In genomic region chr17:80286638-80286960, GRCh38 we compare ENCODE assay signal across 25 cellular contexts.
"Had no signal": no experiment of that assay in that cellular context is flagged by ENCODE, and none has a peak within 500 bp of the region (broad histone marks: within the 10 kb centered on the region; RNA-seq: fewer than 3 reads in every experiment).

No MANE protein-coding gene starts in this region.

- H3K4me1 ChIP-seq: body of pancreas, colonic mucosa, left ventricle myocardium inferior, transverse colon had no signal

- H3K36me3 ChIP-seq: cardiac muscle cell had no signal

- H3K27me3 ChIP-seq: adrenal gland, body of pancreas, cardiac muscle cell, colonic mucosa, testis, transverse colon had no signal

- ATAC-seq: activated CD8-positive, alpha-beta memory T cell treated with anti-CD3 and anti-CD28 coated beads, Interleukin-2, amount 10 ng/mL, durations not matched to agents 7 days and 5 days; body of pancreas had no signal

- H3K27ac Mint-ChIP-seq: activated CD8-positive, alpha-beta memory T cell treated with anti-CD3 and anti-CD28 coated beads, Interleukin-2, amount 10 ng/mL, durations not matched to agents 7 days and 5 days; activated naive CD4-positive, alpha-beta T cell treated with anti-CD3 and anti-CD28 coated beads for 36 hours; activated naive CD8-positive, alpha-beta T cell treated with anti-CD3 and anti-CD28 coated beads for 36 hours had no signal

- H3K27me3 Mint-ChIP-seq: activated CD4-positive, alpha-beta memory T cell treated with anti-CD3 and anti-CD28 coated beads, Interleukin-2, amount 10 ng/mL, durations not matched to agents 7 days and 5 days; activated CD4-positive, alpha-beta T cell treated with anti-CD3 and anti-CD28 coated beads, Interleukin-2, amount 10 ng/mL, durations not matched to agents 24 days and 14 days; activated CD8-positive, alpha-beta memory T cell treated with anti-CD3 and anti-CD28 coated beads, Interleukin-2, amount 10 ng/mL, durations not matched to agents 7 days and 5 days; activated naive CD8-positive, alpha-beta T cell treated with anti-CD3 and anti-CD28 coated beads for 36 hours had no signal

- FAIRE-seq: frontal cortex had no signal

- H3K9me3 ChIP-seq: adrenal gland, body of pancreas, colonic mucosa, left ventricle myocardium inferior, testis, transverse colon had no signal

- H3K4me3 Mint-ChIP-seq: activated CD4-positive, alpha-beta memory T cell treated with anti-CD3 and anti-CD28 coated beads, Interleukin-2, amount 10 ng/mL, durations not matched to agents 7 days and 5 days; activated CD4-positive, alpha-beta T cell treated with anti-CD3 and anti-CD28 coated beads, Interleukin-2, amount 10 ng/mL, durations not matched to agents 24 days and 14 days; activated CD8-positive, alpha-beta memory T cell treated with anti-CD3 and anti-CD28 coated beads, Interleukin-2, amount 10 ng/mL, durations not matched to agents 7 days and 5 days; activated naive CD4-positive, alpha-beta T cell treated with anti-CD3 and anti-CD28 coated beads for 36 hours; activated naive CD8-positive, alpha-beta T cell treated with anti-CD3 and anti-CD28 coated beads for 36 hours; neural crest cell had no signal

- H3K4me3 ChIP-seq: adrenal gland, body of pancreas, cardiac muscle cell, colonic mucosa, left ventricle myocardium inferior, testis, transverse colon had no signal

- DNase-seq: activated CD4-positive, alpha-beta memory T cell treated with anti-CD3 and anti-CD28 coated beads, Interleukin-2, amount 10 ng/mL, durations not matched to agents 7 days and 5 days; activated CD4-positive, alpha-beta T cell treated with anti-CD3 and anti-CD28 coated beads, Interleukin-2, amount 10 ng/mL, durations not matched to agents 24 days and 14 days; activated CD4-positive, CD25-positive, alpha-beta regulatory T cell treated with anti-CD3 and anti-CD28 coated beads, Interleukin-2, amount 50 U/mL, for 72 hours; activated CD8-positive, alpha-beta memory T cell treated with anti-CD3 and anti-CD28 coated beads, Interleukin-2, amount 10 ng/mL, durations not matched to agents 7 days and 5 days; activated effector memory CD4-positive, alpha-beta T cell treated with anti-CD3 and anti-CD28 coated beads, Interleukin-2, amount 50 U/mL, for 16 hours; activated naive CD4-positive, alpha-beta T cell treated with anti-CD3 and anti-CD28 coated beads for 36 hours; activated naive CD8-positive, alpha-beta T cell treated with anti-CD3 and anti-CD28 coated beads for 36 hours; aorta; body of pancreas; cerebellar nuclear complex; colonic mucosa; effector CD8-positive, alpha-beta T cell; left ventricle myocardium inferior; mammary epithelial cell; occipital lobe; stimulated activated CD4-positive, alpha-beta T cell treated with anti-CD3 and anti-CD28 coated beads, Interleukin-15, amount 100 ng/mL, for 24 hours; stimulated activated CD4-positive, alpha-beta T cell treated with anti-CD3 and anti-CD28 coated beads, Interleukin-2, amount 100 ng/mL, for 24 hours; stimulated activated naive CD4-positive, alpha-beta T cell; T-helper 2 cell; testis; transverse colon had no signal

- H3K9me3 Mint-ChIP-seq: activated CD4-positive, alpha-beta memory T cell treated with anti-CD3 and anti-CD28 coated beads, Interleukin-2, amount 10 ng/mL, durations not matched to agents 7 days and 5 days; activated CD4-positive, alpha-beta T cell treated with anti-CD3 and anti-CD28 coated beads, Interleukin-2, amount 10 ng/mL, durations not matched to agents 24 days and 14 days; activated naive CD4-positive, alpha-beta T cell treated with anti-CD3 and anti-CD28 coated beads for 36 hours; activated naive CD8-positive, alpha-beta T cell treated with anti-CD3 and anti-CD28 coated beads for 36 hours; neural crest cell had no signal

- H3K27ac ChIP-seq: body of pancreas, cardiac muscle cell, colonic mucosa, left ventricle myocardium inferior, testis, transverse colon had no signal
